ENCODE assay signal across 17 cellular contexts in genomic region chr3:65876028-65876420, GRCh38.
DNase-seq lines count a peak whose midpoint lies in the region; ATAC-seq and TF ChIP-seq lines count a peak whose summit lies in the region.
"Had no signal": no experiment of that assay in that cellular context is flagged by ENCODE, and none has a peak within 500 bp of the region (broad histone marks: within the 10 kb centered on the region; RNA-seq: fewer than 3 reads in every experiment).

No MANE protein-coding gene starts in this region.

- no peak for TF ChIP-seq POLR2A in testis (IDR thresholded peaks at IDR 0.05)

- H3K4me2 ChIP-seq in Loucy (ENCODE audit: low read depth, low read length, poor library complexity, severe bottlenecking): peak overlapping the region; percentile 51

- H3K27ac ChIP-seq in endodermal cell (ENCODE audit: low read depth, low read length) (no peak overlapping the region), testis (no peak overlapping the region)
- H3K27ac ChIP-seq: 22Rv1, GM23248 had no signal

- H3K4me3 ChIP-seq in Loucy (ENCODE audit: low read length, poor library complexity, severe bottlenecking) (peak overlapping the region; percentile 15), endodermal cell (ENCODE audit: low read length) (no peak overlapping the region), testis (no peak overlapping the region)
- H3K4me3 ChIP-seq: GM23248 had no signal

- H3F3A ChIP-seq in Loucy (ENCODE audit: low read depth): peaks cover 6% of the 10 kb centered on the region; the same call in 1 of the 2 replicates

- H3K79me2 ChIP-seq in Loucy (ENCODE audit: insufficient read depth, low read length): no peaks in the 10 kb centered on the region

- H3K27me3 Mint-ChIP-seq in endodermal cell (ENCODE audit: insufficient read depth): no peaks in the 10 kb centered on the region
- no peaks in the 10 kb centered on the region for H3K27me3 Mint-ChIP-seq in progenitor cell of endocrine pancreas
- H3K27me3 Mint-ChIP-seq: CD4-positive, alpha-beta T cell had no signal

- H3K27ac Mint-ChIP-seq in endodermal cell (peak overlapping the region; percentile 8), progenitor cell of endocrine pancreas (peak overlapping the region; percentile 56)
- H3K27ac Mint-ChIP-seq: CD4-positive, alpha-beta T cell had no signal

- ATAC-seq in GM18868 (IDR thresholded peaks at IDR 0.05; ENCODE audit: unreplicated experiment): no peak
- ATAC-seq in esophagus mucosa: no peak

- H3K27me3 ChIP-seq in Loucy (ENCODE audit: insufficient read depth, low read length, poor library complexity, severe bottlenecking): no peaks in the 10 kb centered on the region
- no peaks in the 10 kb centered on the region for H3K27me3 ChIP-seq in endodermal cell (ENCODE audit: control insufficient read depth, insufficient read depth, low read length, poor library complexity, severe bottlenecking)
- no peaks in the 10 kb centered on the region for H3K27me3 ChIP-seq in testis

- H3K36me3 ChIP-seq in Loucy (ENCODE audit: insufficient read depth, low read length) (no peaks in the 10 kb centered on the region), endodermal cell (ENCODE audit: control insufficient read depth, insufficient read depth, low read length) (no peaks in the 10 kb centered on the region), testis (ENCODE audit: low read depth, missing control alignments) (no peaks in the 10 kb centered on the region)

- no peaks in the 10 kb centered on the region for H3K9me2 ChIP-seq in Loucy (replicated peaks; ENCODE audit: low read depth, low read length)

- no peak overlapping the region for H3K4me3 Mint-ChIP-seq in endodermal cell
- no peak overlapping the region for H3K4me3 Mint-ChIP-seq in progenitor cell of endocrine pancreas (ENCODE audit: low read depth)
- H3K4me3 Mint-ChIP-seq: CD4-positive, alpha-beta T cell; H9 had no signal

- no peak overlapping the region; the same call in 1 of the 2 replicates for H2AFZ ChIP-seq in Loucy (ENCODE audit: low read length)
- H2AFZ ChIP-seq: GM23248 had no signal

- WGBS in endodermal cell (ENCODE audit: insufficient coverage in 1 of 2, insufficient read length in 1 of 2), 2 experiments: 92 to 100% methylated on average over 3 of the region's 3 CpGs
- WGBS in testis, 2 donors: 83 to 87% methylated on average over 3 of the region's 3 CpGs

- peak overlapping the region; percentile 25 for H3K9ac ChIP-seq in Loucy (ENCODE audit: low read depth, low read length, poor library complexity, severe bottlenecking)
- no peak overlapping the region for H3K9ac ChIP-seq in endodermal cell (ENCODE audit: extremely low read depth, low read length, poor library complexity, severe bottlenecking)
- H3K9ac ChIP-seq: GM23248 had no signal

- no peak for TF ChIP-seq CTCF in Loucy (conservative IDR thresholded peaks at IDR 0.05; ENCODE audit: low read length)
- no peak for TF ChIP-seq CTCF in endodermal cell (conservative IDR thresholded peaks at IDR 0.05)
- no peak for TF ChIP-seq CTCF in progenitor cell of endocrine pancreas (IDR thresholded peaks at IDR 0.05; ENCODE audit: unreplicated experiment)
- TF ChIP-seq CTCF in testis (IDR thresholded peaks at IDR 0.05): no peak

- H3K36me3 Mint-ChIP-seq in endodermal cell (ENCODE audit: low read depth): peaks cover 1% of the 10 kb centered on the region
- H3K36me3 Mint-ChIP-seq in progenitor cell of endocrine pancreas (ENCODE audit: insufficient read depth): no peaks in the 10 kb centered on the region

- intact Hi-C loops in testis (cut with DNase I; ENCODE audit: low total_unique reads): no loop called here

- H3K4me1 ChIP-seq in Loucy (ENCODE audit: insufficient read depth, low read length, poor library complexity, severe bottlenecking) (peaks cover 16% of the 10 kb centered on the region), endodermal cell (ENCODE audit: control insufficient read depth, insufficient read depth, low read length) (no peaks in the 10 kb centered on the region), testis (peaks cover 9% of the 10 kb centered on the region)

- DNase-seq in SHP77 (lab: John Stamatoyannopoulos, UW) (peak; percentile 12 to 19), SHP77 treated with DMSO at 0.1 percent for 48 hours (lab: John Stamatoyannopoulos, UW) (no peak), endodermal cell (no peak), progenitor cell of endocrine pancreas (ENCODE audit: low spot score, unreplicated experiment) (no peak), testis (no peak)
- DNase-seq: AML-193; C1 segment of cervical spinal cord; CD4-positive, alpha-beta T cell; DMS153; DMS79 treated with DMSO at 0.1 percent for 48 hours; EL; GM23248; H9 had no signal

- H3K9me3 Mint-ChIP-seq in endodermal cell: no peaks in the 10 kb centered on the region
- no peaks in the 10 kb centered on the region for H3K9me3 Mint-ChIP-seq in progenitor cell of endocrine pancreas (ENCODE audit: low read depth)
- H3K9me3 Mint-ChIP-seq: H9 had no signal

- H4K20me1 ChIP-seq in Loucy (ENCODE audit: insufficient read depth, low read length, poor library complexity, severe bottlenecking): no peaks in the 10 kb centered on the region

- H3K9me3 ChIP-seq in Loucy (ENCODE audit: insufficient read depth, low read depth, low read length): no peaks in the 10 kb centered on the region
- H3K9me3 ChIP-seq in endodermal cell (ENCODE audit: control insufficient read depth, low read length): no peaks in the 10 kb centered on the region
- no peaks in the 10 kb centered on the region for H3K9me3 ChIP-seq in testis

- H3K4me1 Mint-ChIP-seq in endodermal cell (peaks cover 16% of the 10 kb centered on the region), progenitor cell of endocrine pancreas (ENCODE audit: low read depth) (peaks cover 51% of the 10 kb centered on the region)

Comparison
In these comparisons a context has a peak if more than half of its experiments do, and no peak if none do; other contexts are left out.
1. DNase-seq: peak in SHP77 (2 of 2); none in SHP77 treated with DMSO at 0.1 percent for 48 hours (single experiment), endodermal cell (single experiment), progenitor cell of endocrine pancreas (single experiment) and testis (single experiment).